In the genomic region with DNA sequence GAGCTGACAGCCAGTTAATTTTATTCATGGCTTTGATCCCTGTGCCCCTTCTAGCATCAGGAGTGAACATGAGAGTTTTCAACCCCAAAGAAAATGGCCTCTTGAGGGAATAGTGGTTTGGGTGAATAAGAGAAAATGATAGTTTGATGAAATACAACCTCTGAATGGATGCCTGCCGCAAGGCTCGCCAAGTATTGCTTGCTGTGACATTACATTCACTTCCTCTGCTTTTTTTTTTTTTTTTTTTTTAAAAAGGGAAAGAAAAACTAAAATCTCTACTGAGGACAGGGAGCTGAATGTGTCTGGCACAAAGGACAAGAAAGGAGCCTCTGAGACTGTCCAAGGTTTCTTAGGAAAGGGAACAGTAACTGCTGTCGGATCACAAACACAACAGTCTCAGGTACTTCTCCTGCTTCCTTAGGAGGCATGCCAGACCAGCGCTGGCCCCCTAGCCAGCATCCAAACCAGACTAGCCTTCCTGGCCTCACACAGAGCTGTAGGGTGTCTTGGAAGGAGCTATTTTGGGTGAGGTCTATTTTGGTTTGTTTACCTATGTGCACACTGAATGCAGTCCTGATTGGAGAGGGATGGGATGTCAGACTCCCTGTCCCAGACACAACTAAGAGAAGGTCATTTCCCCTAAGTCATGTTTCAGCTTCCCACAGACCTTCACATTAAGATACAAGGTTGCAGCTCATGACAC, we compare ENCODE assay signal across 2 cellular contexts.
TF ChIP-seq lines count a peak whose summit lies in the region.

No MANE protein-coding gene starts in this region.

TF ChIP-seq in GM23338, 12 proteins besides CTCF, POLR2A, EP300 and RAD21 (continues in another document):
- no peak for TF ChIP-seq NANOG (IDR thresholded peaks at IDR 0.05; ENCODE audit: borderline replicate concordance)
- TF ChIP-seq EZH2phosphoT487 (IDR thresholded peaks at IDR 0.05; ENCODE audit: unreplicated experiment): no peak
- TF ChIP-seq POLR2AphosphoS5 (IDR thresholded peaks at IDR 0.05; ENCODE audit: low read depth): no peak
- no peak for TF ChIP-seq ZNF114 (CRISPR knock-in tag; IDR thresholded peaks at IDR 0.05)
- TF ChIP-seq EZH2 (IDR thresholded peaks at IDR 0.05; ENCODE audit: low read depth, unreplicated experiment): no peak
- no peak for TF ChIP-seq ZNF331 (CRISPR knock-in tag; IDR thresholded peaks at IDR 0.05; ENCODE audit: low read depth)
- TF ChIP-seq JUNB (IDR thresholded peaks at IDR 0.05; ENCODE audit: unreplicated experiment): no peak
- TF ChIP-seq, protein P1, sequence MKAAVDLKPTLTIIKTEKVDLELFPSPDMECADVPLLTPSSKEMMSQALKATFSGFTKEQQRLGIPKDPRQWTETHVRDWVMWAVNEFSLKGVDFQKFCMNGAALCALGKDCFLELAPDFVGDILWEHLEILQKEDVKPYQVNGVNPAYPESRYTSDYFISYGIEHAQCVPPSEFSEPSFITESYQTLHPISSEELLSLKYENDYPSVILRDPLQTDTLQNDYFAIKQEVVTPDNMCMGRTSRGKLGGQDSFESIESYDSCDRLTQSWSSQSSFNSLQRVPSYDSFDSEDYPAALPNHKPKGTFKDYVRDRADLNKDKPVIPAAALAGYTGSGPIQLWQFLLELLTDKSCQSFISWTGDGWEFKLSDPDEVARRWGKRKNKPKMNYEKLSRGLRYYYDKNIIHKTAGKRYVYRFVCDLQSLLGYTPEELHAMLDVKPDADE (IDR thresholded peaks at IDR 0.05): no peak
- TF ChIP-seq, protein P2, sequence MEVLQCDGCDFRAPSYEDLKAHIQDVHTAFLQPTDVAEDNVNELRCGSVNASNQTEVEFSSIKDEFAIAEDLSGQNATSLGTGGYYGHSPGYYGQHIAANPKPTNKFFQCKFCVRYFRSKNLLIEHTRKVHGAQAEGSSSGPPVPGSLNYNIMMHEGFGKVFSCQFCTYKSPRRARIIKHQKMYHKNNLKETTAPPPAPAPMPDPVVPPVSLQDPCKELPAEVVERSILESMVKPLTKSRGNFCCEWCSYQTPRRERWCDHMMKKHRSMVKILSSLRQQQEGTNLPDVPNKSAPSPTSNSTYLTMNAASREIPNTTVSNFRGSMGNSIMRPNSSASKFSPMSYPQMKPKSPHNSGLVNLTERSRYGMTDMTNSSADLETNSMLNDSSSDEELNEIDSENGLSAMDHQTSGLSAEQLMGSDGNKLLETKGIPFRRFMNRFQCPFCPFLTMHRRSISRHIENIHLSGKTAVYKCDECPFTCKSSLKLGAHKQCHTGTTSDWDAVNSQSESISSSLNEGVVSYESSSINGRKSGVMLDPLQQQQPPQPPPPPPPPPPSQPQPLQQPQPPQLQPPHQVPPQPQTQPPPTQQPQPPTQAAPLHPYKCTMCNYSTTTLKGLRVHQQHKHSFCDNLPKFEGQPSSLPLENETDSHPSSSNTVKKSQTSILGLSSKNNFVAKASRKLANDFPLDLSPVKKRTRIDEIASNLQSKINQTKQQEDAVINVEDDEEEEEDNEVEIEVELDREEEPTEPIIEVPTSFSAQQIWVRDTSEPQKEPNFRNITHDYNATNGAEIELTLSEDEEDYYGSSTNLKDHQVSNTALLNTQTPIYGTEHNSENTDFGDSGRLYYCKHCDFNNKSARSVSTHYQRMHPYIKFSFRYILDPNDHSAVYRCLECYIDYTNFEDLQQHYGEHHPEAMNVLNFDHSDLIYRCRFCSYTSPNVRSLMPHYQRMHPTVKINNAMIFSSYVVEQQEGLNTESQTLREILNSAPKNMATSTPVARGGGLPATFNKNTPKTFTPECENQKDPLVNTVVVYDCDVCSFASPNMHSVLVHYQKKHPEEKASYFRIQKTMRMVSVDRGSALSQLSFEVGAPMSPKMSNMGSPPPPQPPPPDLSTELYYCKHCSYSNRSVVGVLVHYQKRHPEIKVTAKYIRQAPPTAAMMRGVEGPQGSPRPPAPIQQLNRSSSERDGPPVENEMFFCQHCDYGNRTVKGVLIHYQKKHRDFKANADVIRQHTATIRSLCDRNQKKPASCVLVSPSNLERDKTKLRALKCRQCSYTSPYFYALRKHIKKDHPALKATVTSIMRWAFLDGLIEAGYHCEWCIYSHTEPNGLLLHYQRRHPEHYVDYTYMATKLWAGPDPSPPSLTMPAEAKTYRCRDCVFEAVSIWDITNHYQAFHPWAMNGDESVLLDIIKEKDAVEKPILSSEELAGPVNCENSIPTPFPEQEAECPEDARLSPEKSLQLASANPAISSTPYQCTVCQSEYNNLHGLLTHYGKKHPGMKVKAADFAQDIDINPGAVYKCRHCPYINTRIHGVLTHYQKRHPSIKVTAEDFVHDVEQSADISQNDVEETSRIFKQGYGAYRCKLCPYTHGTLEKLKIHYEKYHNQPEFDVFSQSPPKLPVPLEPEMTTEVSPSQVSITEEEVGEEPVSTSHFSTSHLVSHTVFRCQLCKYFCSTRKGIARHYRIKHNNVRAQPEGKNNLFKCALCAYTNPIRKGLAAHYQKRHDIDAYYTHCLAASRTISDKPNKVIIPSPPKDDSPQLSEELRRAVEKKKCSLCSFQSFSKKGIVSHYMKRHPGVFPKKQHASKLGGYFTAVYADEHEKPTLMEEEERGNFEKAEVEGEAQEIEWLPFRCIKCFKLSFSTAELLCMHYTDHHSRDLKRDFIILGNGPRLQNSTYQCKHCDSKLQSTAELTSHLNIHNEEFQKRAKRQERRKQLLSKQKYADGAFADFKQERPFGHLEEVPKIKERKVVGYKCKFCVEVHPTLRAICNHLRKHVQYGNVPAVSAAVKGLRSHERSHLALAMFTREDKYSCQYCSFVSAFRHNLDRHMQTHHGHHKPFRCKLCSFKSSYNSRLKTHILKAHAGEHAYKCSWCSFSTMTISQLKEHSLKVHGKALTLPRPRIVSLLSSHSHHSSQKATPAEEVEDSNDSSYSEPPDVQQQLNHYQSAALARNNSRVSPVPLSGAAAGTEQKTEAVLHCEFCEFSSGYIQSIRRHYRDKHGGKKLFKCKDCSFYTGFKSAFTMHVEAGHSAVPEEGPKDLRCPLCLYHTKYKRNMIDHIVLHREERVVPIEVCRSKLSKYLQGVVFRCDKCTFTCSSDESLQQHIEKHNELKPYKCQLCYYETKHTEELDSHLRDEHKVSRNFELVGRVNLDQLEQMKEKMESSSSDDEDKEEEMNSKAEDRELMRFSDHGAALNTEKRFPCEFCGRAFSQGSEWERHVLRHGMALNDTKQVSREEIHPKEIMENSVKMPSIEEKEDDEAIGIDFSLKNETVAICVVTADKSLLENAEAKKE (CRISPR knock-in tag; IDR thresholded peaks at IDR 0.05): no peak
- no peak for TF ChIP-seq CREB1 (CRISPR knock-in tag; IDR thresholded peaks at IDR 0.05; ENCODE audit: low read depth)
- TF ChIP-seq STAT1 (IDR thresholded peaks at IDR 0.05; ENCODE audit: unreplicated experiment): no peak

TF ChIP-seq in H1, 55 proteins besides CTCF, POLR2A, EP300 and RAD21:
- TF ChIP-seq EZH2 (IDR thresholded peaks at IDR 0.05; ENCODE audit: low read depth, low read length, severe bottlenecking): no peak
- TF ChIP-seq YY1 (IDR thresholded peaks at IDR 0.05; ENCODE audit: low read depth, low read length): no peak
- TF ChIP-seq SUZ12 (IDR thresholded peaks at IDR 0.05; ENCODE audit: low read length): no peak
- TF ChIP-seq HDAC2 (IDR thresholded peaks at IDR 0.05; ENCODE audit: borderline replicate concordance in 1 of 2, low read depth in 2 of 2, low read length in 2 of 2): no peak
- no peak for TF ChIP-seq GTF2F1 (IDR thresholded peaks at IDR 0.05; ENCODE audit: borderline replicate concordance, low read depth, low read length)
- TF ChIP-seq CBX5 (IDR thresholded peaks at IDR 0.05; ENCODE audit: low read depth, low read length): no peak
- TF ChIP-seq CEBPB (IDR thresholded peaks at IDR 0.05; ENCODE audit: low read depth, low read length): no peak
- no peak for TF ChIP-seq SAP30 (IDR thresholded peaks at IDR 0.05; ENCODE audit: insufficient read depth, insufficient replicate concordance, low read length)
- TF ChIP-seq, protein P3, sequence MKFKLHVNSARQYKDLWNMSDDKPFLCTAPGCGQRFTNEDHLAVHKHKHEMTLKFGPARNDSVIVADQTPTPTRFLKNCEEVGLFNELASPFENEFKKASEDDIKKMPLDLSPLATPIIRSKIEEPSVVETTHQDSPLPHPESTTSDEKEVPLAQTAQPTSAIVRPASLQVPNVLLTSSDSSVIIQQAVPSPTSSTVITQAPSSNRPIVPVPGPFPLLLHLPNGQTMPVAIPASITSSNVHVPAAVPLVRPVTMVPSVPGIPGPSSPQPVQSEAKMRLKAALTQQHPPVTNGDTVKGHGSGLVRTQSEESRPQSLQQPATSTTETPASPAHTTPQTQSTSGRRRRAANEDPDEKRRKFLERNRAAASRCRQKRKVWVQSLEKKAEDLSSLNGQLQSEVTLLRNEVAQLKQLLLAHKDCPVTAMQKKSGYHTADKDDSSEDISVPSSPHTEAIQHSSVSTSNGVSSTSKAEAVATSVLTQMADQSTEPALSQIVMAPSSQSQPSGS (IDR thresholded peaks at IDR 0.05; ENCODE audit: low read length): no peak
- no peak for TF ChIP-seq ZNF274 (IDR thresholded peaks at IDR 0.05; ENCODE audit: borderline replicate concordance, extremely low read depth, low read length)
- TF ChIP-seq EGR1 (IDR thresholded peaks at IDR 0.05; ENCODE audit: borderline replicate concordance, low read depth, low read length): no peak
- TF ChIP-seq PHF8 (conservative IDR thresholded peaks at IDR 0.05; ENCODE audit: low read depth, low read length): no peak
TF ChIP-seq in H1: peak in this region for 0.
